In genomic region chr16:77724174-77724573, GRCh38 we compare ENCODE assay signal across 23 cellular contexts. TPM values are rescaled to one million over a fixed set of nuclear protein-coding genes. Genes with fewer than 3 reads are reported as not detected.
DNase-seq lines count a peak whose midpoint lies in the region; ATAC-seq and TF ChIP-seq lines count a peak whose summit lies in the region.
"Had no signal": no experiment of that assay in that cellular context is flagged by ENCODE, and none has a peak within 500 bp of the region (broad histone marks: within the 10 kb centered on the region; RNA-seq: fewer than 3 reads in every experiment).

No MANE protein-coding gene starts in this region.

- H3K27ac ChIP-seq in BLaER1 treated with 17β-estradiol and CSF1 and Interleukin-3, amounts not matched to agents 10 nM and 100 nM, result peak overlapping the region in 6 of 11 experiments; percentile 65 to 89 (median 86); a peak in 12 of 22 replicates
- no peak overlapping the region for H3K27ac ChIP-seq in CD8-positive, alpha-beta memory T cell (ENCODE audit: low read depth, low read length)
- H3K27ac ChIP-seq: neutrophil, upper lobe of right lung, WERI-Rb-1 had no signal

- peaks cover 11 to 23% (median 20%) of the 10 kb centered on the region in 3 donors for H3K4me1 Mint-ChIP-seq in CD8-positive, alpha-beta memory T cell
- peaks cover 17% of the 10 kb centered on the region for H3K4me1 Mint-ChIP-seq in WTC11
- H3K4me1 Mint-ChIP-seq in mesothelial cell of epicardium, result peaks cover 9% of the 10 kb centered on the region

- H3K4me2 ChIP-seq in BLaER1 treated with 17β-estradiol and CSF1 and Interleukin-3, amounts not matched to agents 10 nM and 100 nM, result peak overlapping the region in 10 of 11 experiments; percentile 89 to 99 (median 94); a peak in 19 of 22 replicates

- H4K20me1 ChIP-seq in BLaER1 treated with 17β-estradiol and CSF1 and Interleukin-3, amounts not matched to agents 10 nM and 100 nM, result no peaks in the 10 kb centered on the region

- peaks cover 8 to 31% (median 23%) of the 10 kb centered on the region in 10 experiments for H3K4me1 ChIP-seq in BLaER1 treated with 17β-estradiol and CSF1 and Interleukin-3, amounts not matched to agents 10 nM and 100 nM
- H3K4me1 ChIP-seq in CD8-positive, alpha-beta memory T cell (ENCODE audit: insufficient read depth, low read length), result peaks cover 8% of the 10 kb centered on the region
- H3K4me1 ChIP-seq: upper lobe of right lung had no signal

- CTCF ChIA-PET in CD8-positive, alpha-beta memory T cell (lab: Charles Lee), result no interaction called here
- CTCF ChIA-PET in WTC11 (lab: Charles Lee), result no interaction called here

- peaks cover 0 to 4% (median 0%) of the 10 kb centered on the region in 11 experiments; a peak in 2 of 22 replicates for H3K36me3 ChIP-seq in BLaER1 treated with 17β-estradiol and CSF1 and Interleukin-3, amounts not matched to agents 10 nM and 100 nM
- H3K36me3 ChIP-seq in CD8-positive, alpha-beta memory T cell (ENCODE audit: insufficient read depth, low read length), result no peaks in the 10 kb centered on the region
- H3K36me3 ChIP-seq: neutrophil, upper lobe of right lung, WERI-Rb-1 had no signal

- H3K27me3 ChIP-seq in BLaER1 treated with 17β-estradiol and CSF1 and Interleukin-3, amounts not matched to agents 10 nM and 100 nM, result peaks cover 0 to 23% (median 0%) of the 10 kb centered on the region in 11 experiments; a peak in 4 of 22 replicates
- H3K27me3 ChIP-seq in CD8-positive, alpha-beta memory T cell (ENCODE audit: insufficient read depth, low read length, poor library complexity, severe bottlenecking), result no peaks in the 10 kb centered on the region
- H3K27me3 ChIP-seq: esophagus squamous epithelium, upper lobe of right lung had no signal

- peak overlapping the region in 2 of 11 experiments; percentile 83 to 84; a peak in 2 of 22 replicates for H3K9ac ChIP-seq in BLaER1 treated with 17β-estradiol and CSF1 and Interleukin-3, amounts not matched to agents 10 nM and 100 nM

- H3K9me3 Mint-ChIP-seq in CD8-positive, alpha-beta memory T cell, result no peaks in the 10 kb centered on the region
- H3K9me3 Mint-ChIP-seq in WTC11 (peaks cover 7% of the 10 kb centered on the region), mesothelial cell of epicardium (peaks cover 4% of the 10 kb centered on the region)

- peaks cover 0 to 1% of the 10 kb centered on the region in 2 donors for H3K27me3 Mint-ChIP-seq in CD8-positive, alpha-beta memory T cell
- no peaks in the 10 kb centered on the region for H3K27me3 Mint-ChIP-seq in WTC11 (ENCODE audit: low read depth)
- no peaks in the 10 kb centered on the region for H3K27me3 Mint-ChIP-seq in mesothelial cell of epicardium (ENCODE audit: low read depth)

- peaks cover 6 to 12% (median 9%) of the 10 kb centered on the region in 3 donors for H3K36me3 Mint-ChIP-seq in CD8-positive, alpha-beta memory T cell
- H3K36me3 Mint-ChIP-seq in WTC11 (peaks cover 14% of the 10 kb centered on the region), mesothelial cell of epicardium (peaks cover 6% of the 10 kb centered on the region)

- H3K4me3 ChIP-seq in BLaER1 treated with 17β-estradiol and CSF1 and Interleukin-3, amounts not matched to agents 10 nM and 100 nM, result no peak overlapping the region
- H3K4me3 ChIP-seq in CD8-positive, alpha-beta memory T cell (ENCODE audit: low read length), result no peak overlapping the region
- H3K4me3 ChIP-seq: esophagus squamous epithelium, smooth muscle cell, upper lobe of right lung had no signal

- peaks cover 0 to 16% (median 11%) of the 10 kb centered on the region in 11 experiments; a peak in 13 of 22 replicates for H3K9me3 ChIP-seq in BLaER1 treated with 17β-estradiol and CSF1 and Interleukin-3, amounts not matched to agents 10 nM and 100 nM (replicated peaks in 1 of 11)
- H3K9me3 ChIP-seq in CD8-positive, alpha-beta memory T cell (ENCODE audit: low read length), result no peaks in the 10 kb centered on the region
- H3K9me3 ChIP-seq: esophagus squamous epithelium, neutrophil, upper lobe of right lung had no signal

- TF ChIP-seq CTCF in WTC11 (IDR thresholded peaks at IDR 0.05) (no peak), mesothelial cell of epicardium (IDR thresholded peaks at IDR 0.05; ENCODE audit: unreplicated experiment) (no peak)

- H3K27ac Mint-ChIP-seq in CD8-positive, alpha-beta memory T cell, result peak overlapping the region in 4 of 8 donors; percentile 17 to 75 (median 63)
- H3K27ac Mint-ChIP-seq in WTC11 (no peak overlapping the region), mesothelial cell of epicardium (no peak overlapping the region)

- POLR2A ChIA-PET in CD8-positive, alpha-beta memory T cell (lab: Charles Lee), result no interaction called here
- POLR2A ChIA-PET in WTC11 (lab: Charles Lee), result no interaction called here

- DNase-seq in CD8-positive, alpha-beta memory T cell, result no peak
- DNase-seq in WTC11 (ENCODE audit: low spot score), result no peak
- no peak for DNase-seq in mesothelial cell of epicardium (ENCODE audit: low spot score in 2 of 2, unreplicated experiment in 2 of 2)
- no peak for DNase-seq in CD1c-positive myeloid dendritic cell (ENCODE audit: extremely low spot score)
- no peak for DNase-seq in NCI-H1694 (lab: John Stamatoyannopoulos, UW)
- no peak for DNase-seq in NCI-H524 (lab: John Stamatoyannopoulos, UW)
- DNase-seq: activated CD4-positive, alpha-beta T cell treated with anti-CD3 and anti-CD28 coated beads, Interleukin-2, amount 50 U/mL, for 48 hours; activated naive CD4-positive, alpha-beta T cell treated with anti-CD3 and anti-CD28 coated beads, Interleukin-2, amount 50 U/mL, for 16 hours; effector memory CD4-positive, alpha-beta T cell; esophagus squamous epithelium; left colon; midbrain; NCI-H1436 treated with DMSO at 0.1 percent for 48 hours; NCI-H2171; NCI-H526 treated with DMSO at 0.1 percent for 48 hours; stimulated activated CD4-positive, alpha-beta T cell treated with anti-CD3 and anti-CD28 coated beads, Interleukin-2, amount 100 ng/mL, for 48 hours; upper lobe of right lung; WERI-Rb-1 had no signal

- ATAC-seq in WTC11, result no peak
- ATAC-seq in HG03135 (IDR thresholded peaks at IDR 0.05; ENCODE audit: unreplicated experiment), result no peak
- ATAC-seq: left colon, Right ventricle myocardium inferior, upper lobe of right lung had no signal

- peak overlapping the region; percentile 34 to 91 (median 59) for H3K4me3 Mint-ChIP-seq in CD8-positive, alpha-beta memory T cell
- H3K4me3 Mint-ChIP-seq in WTC11, result 0 out of 2 replicates have a peak overlapping the region, but pooled peaks have one; percentile 27
- H3K4me3 Mint-ChIP-seq in mesothelial cell of epicardium, result peak overlapping the region; percentile 51

TF ChIP-seq in WTC11, 78 proteins besides CTCF, POLR2A, EP300 and RAD21:
- no peak for TF ChIP-seq EMX1 (CRISPR knock-in tag; IDR thresholded peaks at IDR 0.05)
- TF ChIP-seq GABPB1 (CRISPR knock-in tag; IDR thresholded peaks at IDR 0.05), result peak; percentile 16; the same call in 1 of the 2 replicates
- TF ChIP-seq ZNF138 (CRISPR knock-in tag; conservative IDR thresholded peaks at IDR 0.05), result no peak
- no peak for TF ChIP-seq NFYB (CRISPR knock-in tag; conservative IDR thresholded peaks at IDR 0.05; ENCODE audit: low read depth)
- TF ChIP-seq E2F4 (CRISPR knock-in tag; IDR thresholded peaks at IDR 0.05; ENCODE audit: borderline replicate concordance, low read depth), result no peak
- TF ChIP-seq CREM (CRISPR knock-in tag; IDR thresholded peaks at IDR 0.05), result no peak
- TF ChIP-seq GTF2I (CRISPR knock-in tag; conservative IDR thresholded peaks at IDR 0.05), result no peak
- TF ChIP-seq SOX15 (CRISPR knock-in tag; IDR thresholded peaks at IDR 0.05), result no peak
- no peak for TF ChIP-seq ATF3 (CRISPR knock-in tag; conservative IDR thresholded peaks at IDR 0.05)

RNA-seq across cellular contexts. Expression of gene NUDT7, which starts 1.9 kb away (rescaled TPM):
- total RNA-seq in CD8-positive, alpha-beta memory T cell, result 1 to 10 TPM; 4.4 to 4.5 TPM
- 18.0 TPM for polyA plus RNA-seq in CD8-positive, alpha-beta memory T cell
- total RNA-seq in WTC11 (2021) (7.5 to 11.3 TPM (median 10.7 TPM) in 3 replicates), mesothelial cell of epicardium (6.4 to 7.5 TPM (median 6.8 TPM) in 3 replicates)
